Comparison of ENCODE assay signal across 8 cellular contexts in genomic region chr17:67629963-67630320, GRCh38.
A peak's percentile ranks its signal among the peaks of the same experiment; 100 is the strongest.
DNase-seq lines count a peak whose midpoint lies in the region; ATAC-seq, FAIRE-seq and TF ChIP-seq lines count a peak whose summit lies in the region.

No MANE protein-coding gene starts in this region.

- H3K36me3 Mint-ChIP-seq in activated naive CD4-positive, alpha-beta T cell treated with anti-CD3 and anti-CD28 coated beads, Interleukin-2, amount 50 U/mL, for 72 hours, result no peaks in the 10 kb centered on the region

- H3K27ac ChIP-seq in esophagus squamous epithelium (peak overlapping the region in 3 of 4 donors; percentile 32 to 65 (median 45)), pancreas (no peak overlapping the region)

- H3K4me3 ChIP-seq in GM12875 (ENCODE audit: low read depth, low read length) (no peak overlapping the region), esophagus squamous epithelium (no peak overlapping the region), pancreas (no peak overlapping the region)

- DNase-seq in A172 (ENCODE audit: low spot score), result peak; percentile 27
- peak; percentile 11 for DNase-seq in NCI-H82 treated with DMSO at 0.1 percent for 48 hours (lab: John Stamatoyannopoulos, UW; ENCODE audit: unreplicated experiment)
- DNase-seq in esophagus squamous epithelium (lab: John Stamatoyannopoulos, UW), result no peak
- no peak for DNase-seq in pancreas
- DNase-seq in activated naive CD4-positive, alpha-beta T cell treated with anti-CD3 and anti-CD28 coated beads, Interleukin-2, amount 50 U/mL, for 72 hours (ENCODE audit: low spot score in 2 of 2), result no peak

- no peak for TF ChIP-seq POLR2A in esophagus squamous epithelium (IDR thresholded peaks at IDR 0.05)

- intact Hi-C loops in esophagus squamous epithelium (cut with DNase I) (loop anchor here (5.0 kb wide), 1 partner anchor 253 kb away; the partner anchor contains the start of gene PITPNC1), pancreas (cut with DNase I) (no loop called here)

- H3K36me3 ChIP-seq in esophagus squamous epithelium (peaks cover 0 to 21% (median 0%) of the 10 kb centered on the region in 3 donors), pancreas (no peaks in the 10 kb centered on the region)

- FAIRE-seq in pancreas (lab: Jason Lieb, UNC), result no peak

- H3K27ac Mint-ChIP-seq in activated naive CD4-positive, alpha-beta T cell treated with anti-CD3 and anti-CD28 coated beads, Interleukin-2, amount 50 U/mL, for 72 hours, result no peak overlapping the region

- H3K9me3 Mint-ChIP-seq in activated naive CD4-positive, alpha-beta T cell treated with anti-CD3 and anti-CD28 coated beads, Interleukin-2, amount 50 U/mL, for 72 hours, result no peaks in the 10 kb centered on the region

- H3K9me3 ChIP-seq in esophagus squamous epithelium, result no peaks in the 10 kb centered on the region
- H3K9me3 ChIP-seq in pancreas, result no peaks in the 10 kb centered on the region

- ATAC-seq in pancreas, result peak; percentile 47 to 82 (median 72)
- ATAC-seq in HG02884 (IDR thresholded peaks at IDR 0.05; ENCODE audit: unreplicated experiment), result no peak
- no peak for ATAC-seq in activated naive CD4-positive, alpha-beta T cell treated with anti-CD3 and anti-CD28 coated beads, Interleukin-2, amount 50 U/mL, for 72 hours
- no peak for ATAC-seq in HG02870 (IDR thresholded peaks at IDR 0.05; ENCODE audit: unreplicated experiment)

- H3K4me1 ChIP-seq in esophagus squamous epithelium (peaks cover 0 to 35% (median 7%) of the 10 kb centered on the region in 3 donors), pancreas (no peaks in the 10 kb centered on the region)

- H3K27me3 ChIP-seq in esophagus squamous epithelium (no peaks in the 10 kb centered on the region), pancreas (no peaks in the 10 kb centered on the region)

- 10 to 20% methylated on average over 4 of the region's 4 CpGs for WGBS in esophagus squamous epithelium, 2 donors
- WGBS in pancreas, 2 donors, result 16 to 17% methylated on average over 4 of the region's 4 CpGs

- TF ChIP-seq CTCF in GM12875 (IDR thresholded peaks at IDR 0.05; ENCODE audit: borderline replicate concordance, insufficient read depth, low read depth, low read length) (peak; percentile 37; the same call in 1 of the 2 replicates), esophagus squamous epithelium (IDR thresholded peaks at IDR 0.05) (peak in 5 of 6 experiments; percentile 8 to 60 (median 39)), pancreas (IDR thresholded peaks at IDR 0.05) (peak in 1 of 4 donors; percentile 32)

Comparison
In these comparisons a context has a peak if more than half of its experiments do, and no peak if none do; other contexts are left out.
1. DNase-seq: peak in A172 (single experiment) and NCI-H82 treated with DMSO at 0.1 percent for 48 hours (single experiment); none in esophagus squamous epithelium (single experiment), pancreas (0 of 6) and activated naive CD4-positive, alpha-beta T cell treated with anti-CD3 and anti-CD28 coated beads, Interleukin-2, amount 50 U/mL, for 72 hours (0 of 2).
2. H3K27ac ChIP-seq: peak in esophagus squamous epithelium (3 of 4); none in pancreas (0 of 4).
3. ATAC-seq: peak in pancreas (4 of 4); none in HG02884 (single experiment), activated naive CD4-positive, alpha-beta T cell treated with anti-CD3 and anti-CD28 coated beads, Interleukin-2, amount 50 U/mL, for 72 hours (0 of 2) and HG02870 (single experiment).